In genomic region chr9:127979015-127979332, GRCh38 we compare ENCODE assay signal across 8 cellular contexts. TPM values are rescaled to one million over a fixed set of nuclear protein-coding genes. Genes with fewer than 3 reads are reported as not detected.
DNase-seq lines count a peak whose midpoint lies in the region; ATAC-seq and TF ChIP-seq lines count a peak whose summit lies in the region.

No MANE protein-coding gene starts in this region.

- H3K9ac ChIP-seq in endocrine pancreas (ENCODE audit: control insufficient read depth, insufficient read depth, low read length): peak overlapping the region; percentile 96
- peak overlapping the region; percentile 55 for H3K9ac ChIP-seq in neural progenitor cell

- TF ChIP-seq CTCF in CD14-positive monocyte (IDR thresholded peaks at IDR 0.05): no peak
- no peak for TF ChIP-seq CTCF in OCI-LY7 (conservative IDR thresholded peaks at IDR 0.05; ENCODE audit: low read length)
- no peak for TF ChIP-seq CTCF in neural progenitor cell (IDR thresholded peaks at IDR 0.05)

- ATAC-seq in HG03095 (IDR thresholded peaks at IDR 0.05; ENCODE audit: unreplicated experiment) (no peak), HG03354 (IDR thresholded peaks at IDR 0.05; ENCODE audit: poor library complexity, severe bottlenecking, unreplicated experiment) (no peak)

- H3F3A ChIP-seq in neural progenitor cell (ENCODE audit: low read depth): peaks cover 28% of the 10 kb centered on the region

- H3K4me1 ChIP-seq in OCI-LY7 (ENCODE audit: insufficient read depth, low read length, poor library complexity, severe bottlenecking) (peaks cover 68% of the 10 kb centered on the region), endocrine pancreas (ENCODE audit: control insufficient read depth, insufficient read depth, low read length) (no peaks in the 10 kb centered on the region), neural progenitor cell (peaks cover 45% of the 10 kb centered on the region)

- CTCF ChIA-PET in OCI-LY7 (lab: Charles Lee; ENCODE audit: unreplicated experiment): no interaction called here

- H3K27ac ChIP-seq in OCI-LY7 (ENCODE audit: low read depth, low read length, poor library complexity, severe bottlenecking) (peak overlapping the region; percentile 65), neural progenitor cell (no peak overlapping the region)

- H3K27ac Mint-ChIP-seq in CD14-positive monocyte (no peak overlapping the region), neural progenitor cell (peak overlapping the region; percentile 46)

- H3K9me2 ChIP-seq in OCI-LY7 (ENCODE audit: insufficient read depth, low read length): no peaks in the 10 kb centered on the region

- H3K4me2 ChIP-seq in OCI-LY7 (ENCODE audit: low read length) (peak overlapping the region; percentile 84), neural progenitor cell (peak overlapping the region; percentile 80)

- peaks cover 0 to 4% (median 0%) of the 10 kb centered on the region in 7 donors for H3K9me3 Mint-ChIP-seq in CD14-positive monocyte
- H3K9me3 Mint-ChIP-seq in neural progenitor cell: no peaks in the 10 kb centered on the region

- H3K9me3 ChIP-seq in OCI-LY7 (ENCODE audit: low read length): no peaks in the 10 kb centered on the region
- no peaks in the 10 kb centered on the region for H3K9me3 ChIP-seq in endocrine pancreas (ENCODE audit: control insufficient read depth, low read length)
- H3K9me3 ChIP-seq in neural progenitor cell (ENCODE audit: low read depth): no peaks in the 10 kb centered on the region

- peaks cover 0 to 3% of the 10 kb centered on the region in 2 donors for H3K36me3 Mint-ChIP-seq in CD14-positive monocyte
- H3K36me3 Mint-ChIP-seq in neural progenitor cell: no peaks in the 10 kb centered on the region

- POLR2A ChIA-PET in OCI-LY7 (lab: Charles Lee): interaction anchor here (0.5 to 1.1 kb wide), 5 partner anchors 13 to 310 kb away, joined by 3 to 7 read pairs (median 3); no protein-coding TSS in a partner anchor

- DNase-seq in CD14-positive monocyte (ENCODE audit: low spot score): no peak
- DNase-seq in OCI-LY7 (ENCODE audit: low spot score): no peak
- no peak for DNase-seq in neural progenitor cell (ENCODE audit: low spot score)
- DNase-seq in SKM-1 (lab: John Stamatoyannopoulos, UW; ENCODE audit: unreplicated experiment): no peak
- no peak for DNase-seq in dedifferentiated amniotic fluid mesenchymal stem cell (ENCODE audit: extremely low spot score)

- H3K4me3 Mint-ChIP-seq in CD14-positive monocyte: peak overlapping the region; percentile 88 to 94
- peak overlapping the region; percentile 98 for H3K4me3 Mint-ChIP-seq in neural progenitor cell

- H3K36me3 ChIP-seq in OCI-LY7 (ENCODE audit: insufficient read depth, low read length): peaks cover 56% of the 10 kb centered on the region
- H3K36me3 ChIP-seq in endocrine pancreas (ENCODE audit: control insufficient read depth, insufficient read depth, low read length): no peaks in the 10 kb centered on the region
- H3K36me3 ChIP-seq in neural progenitor cell: no peaks in the 10 kb centered on the region

- H3K27me3 ChIP-seq in endocrine pancreas (ENCODE audit: control insufficient read depth, insufficient read depth, low read length) (no peaks in the 10 kb centered on the region), neural progenitor cell (no peaks in the 10 kb centered on the region)

- H2AFZ ChIP-seq in OCI-LY7 (ENCODE audit: low read length) (no peak overlapping the region), neural progenitor cell (replicated peaks) (no peak overlapping the region)

- peaks cover 15 to 20% (median 15%) of the 10 kb centered on the region in 3 donors for H3K27me3 Mint-ChIP-seq in CD14-positive monocyte (ENCODE audit: low read depth in 3 of 3)
- H3K27me3 Mint-ChIP-seq in neural progenitor cell (ENCODE audit: insufficient read depth, low read depth): peaks cover 6% of the 10 kb centered on the region

- peaks cover 75% of the 10 kb centered on the region for H3K79me2 ChIP-seq in OCI-LY7 (ENCODE audit: insufficient read depth, low read depth, low read length)
- H3K79me2 ChIP-seq in neural progenitor cell (ENCODE audit: low read depth): peaks cover 63% of the 10 kb centered on the region

- BruUV-seq in OCI-LY7 (replicated peaks; lab: Mats Ljungman, UMichigan): no TSS peak

- intact Hi-C loops in CD14-positive monocyte (cut with micrococcal nuclease): no loop called here
- intact Hi-C loops in OCI-LY7 (cut with micrococcal nuclease; ENCODE audit: unreplicated experiment): loop anchor here (1.0 kb wide), 1 partner anchor 24 kb away; no protein-coding TSS in a partner anchor

- H3K4me3 ChIP-seq in OCI-LY7 (ENCODE audit: low read depth, low read length, poor library complexity, severe bottlenecking) (peak overlapping the region; percentile 80), endocrine pancreas (ENCODE audit: control insufficient read depth, insufficient read depth, low read length) (peak overlapping the region; percentile 79), neural progenitor cell (peak overlapping the region; percentile 83)

- H4K20me1 ChIP-seq in OCI-LY7 (ENCODE audit: insufficient read depth, low read length) (peaks cover 33% of the 10 kb centered on the region; the same call in 1 of the 2 replicates), neural progenitor cell (ENCODE audit: low read depth) (peaks cover 63% of the 10 kb centered on the region)

- H3K4me1 Mint-ChIP-seq in CD14-positive monocyte (peaks cover 27% of the 10 kb centered on the region), neural progenitor cell (peaks cover 56% of the 10 kb centered on the region)

RNA-seq across cellular contexts. Expression of gene EEIG1, which starts 1.8 kb away (rescaled TPM):
- 1 to 10 TPM in 1 of 2 donors, under 1 TPM in 1; 0.86 to 2.3 TPM for polyA plus RNA-seq in CD14-positive monocyte
- total RNA-seq in OCI-LY7 (2014; rRNA removed; shearing (Covaris generic)): 25.8 and 34.7 TPM in 2 replicates
- total RNA-seq in OCI-LY7 (2022): 60.1 and 69.1 TPM in 2 replicates
- 8.8 and 30.8 TPM in 2 replicates for total RNA-seq in neural progenitor cell (ENCODE audit: low replicate concordance)

RNA-seq across cellular contexts. Expression of gene DPM2, which starts 41.3 kb away (rescaled TPM):
- 10 to 100 TPM; 25.4 to 28.7 TPM for polyA plus RNA-seq in CD14-positive monocyte
- 31.6 and 49.7 TPM in 2 replicates for total RNA-seq in OCI-LY7 (2014; rRNA removed; shearing (Covaris generic))
- 47.7 and 50.7 TPM in 2 replicates for total RNA-seq in OCI-LY7 (2022)
- total RNA-seq in neural progenitor cell (ENCODE audit: low replicate concordance): 9.1 and 20.5 TPM in 2 replicates

RNA-seq across cellular contexts. Expression of gene PIP5KL1, which starts 48.4 kb away (rescaled TPM):
- under 1 TPM; 0.31 to 0.57 TPM for polyA plus RNA-seq in CD14-positive monocyte
- total RNA-seq in OCI-LY7 (2014; rRNA removed; shearing (Covaris generic)): 0.59 and 0.95 TPM in 2 replicates
- total RNA-seq in OCI-LY7 (2022) (4.4 and 4.6 TPM in 2 replicates), neural progenitor cell (ENCODE audit: low replicate concordance) (1.4 and 8.8 TPM in 2 replicates)
